In the genomic region with DNA sequence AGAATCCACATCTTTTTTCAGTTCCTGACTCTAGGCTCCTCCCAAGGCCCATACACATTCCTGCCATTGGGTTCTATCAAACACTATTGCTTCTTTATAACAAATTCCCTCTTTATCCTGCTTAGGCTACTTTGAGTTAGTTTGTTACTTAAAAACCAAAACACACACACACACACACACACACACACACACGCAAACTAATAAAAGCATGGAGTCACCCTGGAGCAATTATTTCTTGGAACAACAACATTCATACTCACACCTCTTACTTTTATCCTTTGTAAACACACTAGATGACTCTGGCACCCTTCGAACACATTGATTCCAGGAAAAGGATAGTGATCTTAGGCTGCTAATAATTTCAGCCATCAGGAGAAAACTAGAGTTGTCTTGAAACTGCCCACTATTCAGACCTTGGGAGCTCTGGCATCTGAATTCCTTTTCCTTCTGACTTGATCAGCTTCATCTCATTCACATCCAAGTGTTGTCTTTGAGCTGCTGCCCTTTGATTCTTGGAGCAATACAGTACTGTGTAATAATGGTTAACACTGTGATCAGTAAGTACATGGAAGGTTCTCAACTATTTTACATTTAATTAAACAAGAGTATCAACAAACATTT, we compare ENCODE assay signal across 9 cellular contexts. TPM values are rescaled to one million over a fixed set of nuclear protein-coding genes. Genes with fewer than 3 reads are reported as not detected.
DNase-seq lines count a peak whose midpoint lies in the region; ATAC-seq, FAIRE-seq and TF ChIP-seq lines count a peak whose summit lies in the region.
"Had no signal": no experiment of that assay in that cellular context is flagged by ENCODE, and none has a peak within 500 bp of the region (broad histone marks: within the 10 kb centered on the region; RNA-seq: fewer than 3 reads in every experiment).

No MANE protein-coding gene starts in this region.

- POLR2A ChIA-PET in H1 (lab: Charles Lee; ENCODE audit: partially characterized antibody) = no interaction called here

- CTCF ChIA-PET in H1 (lab: Charles Lee; ENCODE audit: partially characterized antibody) = no interaction called here

- no peak for FAIRE-seq in H1 (lab: Jason Lieb, UNC)

- no peak for DNase-seq in Karpas-422
- DNase-seq in H1 (ENCODE audit: low read depth in 1 of 2, low spot score in 2 of 2) = no peak
- DNase-seq in myocyte (ENCODE audit: low read depth) = peak; percentile 14
- no peak for DNase-seq in T-helper 2 cell
- no peak for DNase-seq in central memory CD4-positive, alpha-beta T cell
- no peak for DNase-seq in nucleus accumbens (lab: John Stamatoyannopoulos, UW)

- H4K8ac ChIP-seq in H1 (ENCODE audit: extremely low read depth, insufficient read depth, low read length) = no peak overlapping the region

- no peak overlapping the region for H3K14ac ChIP-seq in H1 (ENCODE audit: insufficient read length)

- peaks cover 5% of the 10 kb centered on the region; the same call in 1 of the 2 replicates for H3K9me2 ChIP-seq in Karpas-422 (replicated peaks; ENCODE audit: insufficient read depth, low read length)

- no peak for TF ChIP-seq POLR2A in H1 (IDR thresholded peaks at IDR 0.05; ENCODE audit: control extremely low read depth in 1 of 2, low read depth in 2 of 2, low read length in 2 of 2)

- H3K4me2 ChIP-seq in Karpas-422 (ENCODE audit: low read depth, low read length, poor library complexity, severe bottlenecking) (no peak overlapping the region), H1 (ENCODE audit: insufficient read depth in 1 of 2, low read depth in 2 of 2, low read length in 2 of 2) (no peak overlapping the region; a peak in 1 of 4 replicates)

- H3K79me2 ChIP-seq in ACC112 (ENCODE audit: control insufficient read depth, insufficient read depth, low read length, unreplicated experiment) = peaks cover 22% of the 10 kb centered on the region
- H3K79me2 ChIP-seq in Karpas-422 (ENCODE audit: low read length) = peaks cover 13% of the 10 kb centered on the region
- H3K79me2 ChIP-seq in H1 (ENCODE audit: control insufficient read depth in 1 of 2, insufficient read depth in 2 of 2, low read length in 2 of 2) = peaks cover 0 to 6% of the 10 kb centered on the region in 2 experiments; a peak in 2 of 4 replicates

- H3K56ac ChIP-seq in H1 (replicated peaks; ENCODE audit: insufficient read length, low read depth, low read length) = peak overlapping the region; percentile 63

- H4K20me1 ChIP-seq in Karpas-422 (ENCODE audit: insufficient read depth, low read depth, low read length) (no peaks in the 10 kb centered on the region), H1 (replicated peaks in 1 of 2; ENCODE audit: control insufficient read depth in 1 of 2, insufficient read depth in 2 of 2, low read length in 2 of 2) (no peaks in the 10 kb centered on the region)
- H4K20me1 ChIP-seq: BLaER1 treated with 17β-estradiol and CSF1 and Interleukin-3, amounts not matched to agents 10 nM and 100 nM had no signal

- TF ChIP-seq RAD21 in H1 (IDR thresholded peaks at IDR 0.05 in 1 of 2, conservative IDR thresholded peaks at IDR 0.05 in 1 of 2; ENCODE audit: low read depth in 2 of 2, low read length in 2 of 2) = no peak

- H4K91ac ChIP-seq in H1 (replicated peaks; ENCODE audit: insufficient read length, low read length) = no peak overlapping the region

- peaks cover 2% of the 10 kb centered on the region; the same call in 1 of the 2 replicates for H3K23me2 ChIP-seq in H1 (ENCODE audit: low read depth, low read length)

- TF ChIP-seq CTCF in H1 (IDR thresholded peaks at IDR 0.05; ENCODE audit: control extremely low read depth in 1 of 3, insufficient read depth in 1 of 3, low read depth in 1 of 3, low read length in 3 of 3) = no peak

- H3K9ac ChIP-seq in Karpas-422 (ENCODE audit: low read length) = no peak overlapping the region
- H3K9ac ChIP-seq in H1 (replicated peaks in 1 of 4; ENCODE audit: extremely low read depth in 1 of 4, low read depth in 3 of 4, low read length in 3 of 4) = no peak overlapping the region
- H3K9ac ChIP-seq: BLaER1 treated with 17β-estradiol and CSF1 and Interleukin-3, amounts not matched to agents 10 nM and 100 nM had no signal

- no peak overlapping the region for H3K4ac ChIP-seq in H1 (replicated peaks; ENCODE audit: insufficient read length, low read depth, low read length)

- no peak overlapping the region for H3K18ac ChIP-seq in H1 (ENCODE audit: extremely low read depth, low read length)

- H2BK5ac ChIP-seq in H1 (ENCODE audit: low read depth, low read length) = no peak overlapping the region

- 87% methylated on average over 2 of the region's 2 CpGs; no CpG with 5 or more reads in 1 of the 2 experiments for WGBS in H1 (ENCODE audit: extremely low coverage in 1 of 2, insufficient coverage in 1 of 2, insufficient read length in 1 of 2, insufficient replicate concordance in 2 of 2, low coverage in 1 of 2, low lambda C conversion rate in 2 of 2, missing lambda C conversion rate in 1 of 2), 2 experiments

- ATAC-seq in HG02870 (IDR thresholded peaks at IDR 0.05; ENCODE audit: unreplicated experiment) = no peak

- H3K36me3 ChIP-seq in ACC112 (ENCODE audit: insufficient read depth, low read length) (no peaks in the 10 kb centered on the region), Karpas-422 (ENCODE audit: insufficient read depth, low read length) (no peaks in the 10 kb centered on the region), H1 (ENCODE audit: control insufficient read depth in 2 of 4, insufficient read depth in 4 of 4, low read length in 3 of 4) (no peaks in the 10 kb centered on the region)
- H3K36me3 ChIP-seq: BLaER1 treated with 17β-estradiol and CSF1 and Interleukin-3, amounts not matched to agents 10 nM and 100 nM had no signal

- H4K5ac ChIP-seq in H1 (ENCODE audit: insufficient read length, low read depth, low read length) = no peak overlapping the region

- H2BK120ac ChIP-seq in H1 (replicated peaks; ENCODE audit: low read depth, low read length) = no peak overlapping the region

- H3K27ac ChIP-seq in ACC112 (ENCODE audit: low read depth, low read length) (peak overlapping the region; percentile 95), Karpas-422 (ENCODE audit: low read length) (no peak overlapping the region), H1 (ENCODE audit: low read depth, low read length) (no peak overlapping the region)
- H3K27ac ChIP-seq: BLaER1 treated with 17β-estradiol and CSF1 and Interleukin-3, amounts not matched to agents 10 nM and 100 nM had no signal

- no peak overlapping the region for H2BK15ac ChIP-seq in H1 (ENCODE audit: low read length)

- no peak overlapping the region for H2AK5ac ChIP-seq in H1 (ENCODE audit: low read depth, low read length)

- H3K27me3 ChIP-seq in ACC112 (ENCODE audit: insufficient read depth, low read length) = no peaks in the 10 kb centered on the region
- no peaks in the 10 kb centered on the region for H3K27me3 ChIP-seq in Karpas-422 (ENCODE audit: low read length)
- H3K27me3 ChIP-seq in H1 (replicated peaks in 1 of 4; ENCODE audit: control insufficient read depth in 3 of 4, extremely low read depth in 1 of 4, insufficient read depth in 3 of 4, low read length in 3 of 4) = no peaks in the 10 kb centered on the region
- H3K27me3 ChIP-seq: BLaER1 treated with 17β-estradiol and CSF1 and Interleukin-3, amounts not matched to agents 10 nM and 100 nM had no signal

- no peak overlapping the region for H3K23ac ChIP-seq in H1 (ENCODE audit: insufficient read length)

- H3K4me1 ChIP-seq in ACC112 (ENCODE audit: control insufficient read depth, insufficient read depth, low read length, unreplicated experiment) = peaks cover 20% of the 10 kb centered on the region
- H3K4me1 ChIP-seq in Karpas-422 (ENCODE audit: low read length) = peaks cover 5% of the 10 kb centered on the region
- peaks cover 0 to 7% (median 4%) of the 10 kb centered on the region in 4 experiments; a peak in 4 of 7 replicates for H3K4me1 ChIP-seq in H1 (replicated peaks in 1 of 4; ENCODE audit: control insufficient read depth in 3 of 4, insufficient read depth in 4 of 4, low read length in 3 of 4)

- H3K79me1 ChIP-seq in H1 (ENCODE audit: low read depth, low read length) = no peaks in the 10 kb centered on the region

- H2AFZ ChIP-seq in ACC112 (ENCODE audit: low read length, unreplicated experiment) = peak overlapping the region; percentile 17
- 0 out of 2 replicates have a peak overlapping the region, but pooled peaks have one; percentile 43 for H2AFZ ChIP-seq in Karpas-422 (ENCODE audit: low read length)
- peak overlapping the region; percentile 35; the same call in 1 of the 2 replicates for H2AFZ ChIP-seq in H1 (ENCODE audit: low read length)

- H3K4me3 ChIP-seq in ACC112 (ENCODE audit: low read depth, low read length) (peak overlapping the region; percentile 62), Karpas-422 (ENCODE audit: low read length) (no peak overlapping the region), H1 (ENCODE audit: extremely low read depth in 1 of 4, insufficient read depth in 2 of 4, low read depth in 3 of 4, low read length in 4 of 4) (no peak overlapping the region)
- H3K4me3 ChIP-seq: BLaER1 treated with 17β-estradiol and CSF1 and Interleukin-3, amounts not matched to agents 10 nM and 100 nM had no signal

- H2BK12ac ChIP-seq in H1 (ENCODE audit: low read depth, low read length) = no peak overlapping the region

- TF ChIP-seq EP300 in H1 (IDR thresholded peaks at IDR 0.05; ENCODE audit: borderline replicate concordance in 1 of 2, low read depth in 2 of 2, low read length in 2 of 2) = no peak

- H3K9me3 ChIP-seq in Karpas-422 (ENCODE audit: low read length) = no peaks in the 10 kb centered on the region
- H3K9me3 ChIP-seq in H1 (ENCODE audit: insufficient read depth in 2 of 2, low read depth in 1 of 2, low read length in 1 of 2) = no peaks in the 10 kb centered on the region

- no peak overlapping the region for H2BK20ac ChIP-seq in H1 (ENCODE audit: low read length)

TF ChIP-seq in H1, 55 proteins besides CTCF, POLR2A, EP300 and RAD21:
- TF ChIP-seq SRF (IDR thresholded peaks at IDR 0.05; ENCODE audit: low read depth, low read length) = no peak
- TF ChIP-seq KDM1A (IDR thresholded peaks at IDR 0.05; ENCODE audit: borderline replicate concordance, low read length) = no peak

RNA-seq across cellular contexts. Expression of a gene that starts 2.6 kb away (rescaled TPM):
- 10.2 and 22.7 TPM in 2 replicates for total RNA-seq in Karpas-422 (2014; rRNA removed; shearing (Covaris generic); ENCODE audit: low replicate concordance)
- 10.7 and 11.6 TPM in 2 replicates for total RNA-seq in H1 (2021; fragmentation: NEBNext Ultra II Directional; extraction: Animal tissue kit (Norgen Biotek cat#: 25700))
- polyA plus RNA-seq in H1 (2011; rRNA removed) = 3.8 and 5.6 TPM in 2 replicates
- polyA plus RNA-seq in H1 (2011; cell fraction: cytosol; rRNA removed) = 6.8 TPM
- polyA plus RNA-seq in H1 (2011; cell fraction: nucleus; rRNA removed) = 3.2 TPM
- polyA plus RNA-seq in H1 (2012, experiment 1 of 2) = 6.0 to 10.5 TPM (median 7.3 TPM) in 4 replicates
- 3.2 TPM for polyA plus RNA-seq in H1 (2012, experiment 2 of 2)
- 9.6 TPM for polyA plus RNA-seq in H1 (2013, experiment 1 of 2)
- polyA plus RNA-seq in H1 (2013, experiment 2 of 2) = 9.2 TPM
- 7.6 and 10.4 TPM in 2 replicates for polyA minus RNA-seq in H1 (2011; rRNA and poly(A)+ RNA removed)
- 5.5 TPM for polyA minus RNA-seq in H1 (2011; cell fraction: cytosol; rRNA and poly(A)+ RNA removed)
- 23.6 TPM for polyA minus RNA-seq in H1 (2011; cell fraction: nucleus; rRNA and poly(A)+ RNA removed)
- 32.9 and 37.7 TPM in 2 replicates for total RNA-seq in myocyte
- 41.5 TPM for polyA plus RNA-seq in myocyte (2012)
